In the genomic region with DNA sequence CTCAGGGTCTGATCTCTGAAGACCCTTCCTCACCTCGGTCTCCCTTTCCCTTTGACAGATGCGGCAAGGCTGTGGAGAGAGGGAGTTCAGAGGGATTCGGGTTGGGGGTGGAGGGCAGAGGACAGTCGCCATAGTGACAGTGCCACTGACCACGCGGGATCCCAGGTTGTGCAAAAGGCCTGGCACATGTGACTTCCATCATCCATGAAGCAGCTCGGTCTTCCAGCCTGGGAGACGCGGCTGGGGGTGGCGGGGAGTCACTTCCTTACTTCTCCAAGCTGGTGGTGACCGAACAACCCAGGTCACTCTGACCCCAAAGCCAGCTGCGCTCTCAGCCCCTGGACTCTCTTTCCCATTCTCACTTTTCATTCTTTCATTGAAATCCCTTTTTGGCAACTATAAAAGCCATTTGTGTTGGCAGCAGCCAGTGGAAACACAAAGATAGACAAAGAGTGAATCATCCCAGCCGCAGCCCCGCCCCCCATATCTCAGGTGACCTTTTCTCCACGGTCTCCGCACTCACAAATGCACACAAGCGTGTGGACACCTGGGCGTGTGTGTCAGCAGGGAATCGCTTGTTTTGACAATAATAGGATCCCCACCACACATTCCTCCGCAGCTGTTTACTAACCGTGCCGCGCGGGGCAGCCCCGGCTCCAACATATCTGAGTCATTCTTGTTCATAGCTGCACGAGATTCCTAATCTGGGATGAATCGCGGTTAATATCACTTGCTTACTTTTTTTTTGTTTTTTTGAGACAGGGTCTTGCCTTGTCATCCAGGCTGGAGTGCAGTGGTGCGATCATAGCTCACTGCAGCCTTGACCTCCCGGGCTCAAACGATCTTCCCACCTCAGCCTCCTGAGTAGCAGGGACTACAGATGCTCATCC, we compare ENCODE assay signal across 2 cellular contexts.
TF ChIP-seq lines count a peak whose summit lies in the region.

No MANE protein-coding gene starts in this region.

TF ChIP-seq in K562, 482 proteins besides CTCF, POLR2A, EP300 and RAD21 (continued from another document and continues in another):
- TF ChIP-seq RCOR1 (IDR thresholded peaks at IDR 0.05; ENCODE audit: borderline replicate concordance in 1 of 2, low read depth in 2 of 2, low read length in 2 of 2), result 0 out of 4 replicates have a peak, but pooled peaks of 1 of the 2 experiments have one; percentile 46
- peak; percentile 74 for TF ChIP-seq SMARCA5 (IDR thresholded peaks at IDR 0.05)
- 0 out of 2 replicates have a peak, but pooled peaks have one; percentile 44 for TF ChIP-seq ZNF197 (CRISPR knock-in tag; IDR thresholded peaks at IDR 0.05; ENCODE audit: low read depth)
- no peak for TF ChIP-seq TAL1 (IDR thresholded peaks at IDR 0.05)
- TF ChIP-seq, protein P1, sequence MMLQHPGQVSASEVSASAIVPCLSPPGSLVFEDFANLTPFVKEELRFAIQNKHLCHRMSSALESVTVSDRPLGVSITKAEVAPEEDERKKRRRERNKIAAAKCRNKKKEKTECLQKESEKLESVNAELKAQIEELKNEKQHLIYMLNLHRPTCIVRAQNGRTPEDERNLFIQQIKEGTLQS (IDR thresholded peaks at IDR 0.05), result peak; percentile 94
- TF ChIP-seq, protein P1 (CRISPR knock-in tag; conservative IDR thresholded peaks at IDR 0.05), result peak; percentile 57; the same call in 1 of the 2 replicates
- TF ChIP-seq, protein P2, sequence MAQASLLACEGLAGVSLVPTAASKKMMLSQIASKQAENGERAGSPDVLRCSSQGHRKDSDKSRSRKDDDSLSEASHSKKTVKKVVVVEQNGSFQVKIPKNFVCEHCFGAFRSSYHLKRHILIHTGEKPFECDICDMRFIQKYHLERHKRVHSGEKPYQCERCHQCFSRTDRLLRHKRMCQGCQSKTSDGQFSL (CRISPR knock-in tag; IDR thresholded peaks at IDR 0.05), result peak; percentile 24; the same call in 1 of the 2 replicates
- TF ChIP-seq, protein P2 (tag; IDR thresholded peaks at IDR 0.05), result no peak
- TF ChIP-seq, protein P3, sequence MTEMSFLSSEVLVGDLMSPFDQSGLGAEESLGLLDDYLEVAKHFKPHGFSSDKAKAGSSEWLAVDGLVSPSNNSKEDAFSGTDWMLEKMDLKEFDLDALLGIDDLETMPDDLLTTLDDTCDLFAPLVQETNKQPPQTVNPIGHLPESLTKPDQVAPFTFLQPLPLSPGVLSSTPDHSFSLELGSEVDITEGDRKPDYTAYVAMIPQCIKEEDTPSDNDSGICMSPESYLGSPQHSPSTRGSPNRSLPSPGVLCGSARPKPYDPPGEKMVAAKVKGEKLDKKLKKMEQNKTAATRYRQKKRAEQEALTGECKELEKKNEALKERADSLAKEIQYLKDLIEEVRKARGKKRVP (CRISPR knock-in tag; IDR thresholded peaks at IDR 0.05), result 0 out of 2 replicates have a peak, but pooled peaks have one; percentile 32
- TF ChIP-seq GTF2A2 (tag; IDR thresholded peaks at IDR 0.05), result no peak
- peak; percentile 94 for TF ChIP-seq JUND (IDR thresholded peaks at IDR 0.05; ENCODE audit: borderline replicate concordance, low read depth, low read length)
- TF ChIP-seq JUND (tag; IDR thresholded peaks at IDR 0.05; ENCODE audit: borderline replicate concordance, low read depth, low read length), result peak; percentile 90; the same call in 2 of the 3 replicates
- TF ChIP-seq ZNF24 (IDR thresholded peaks at IDR 0.05), result 0 out of 2 replicates have a peak, but pooled peaks have one; percentile 45
- TF ChIP-seq ZNF184 (CRISPR knock-in tag; IDR thresholded peaks at IDR 0.05), result no peak
- TF ChIP-seq CBFB (CRISPR knock-in tag; IDR thresholded peaks at IDR 0.05), result peak; percentile 1; the same call in 1 of the 2 replicates
- peak; percentile 38 for TF ChIP-seq FOS (IDR thresholded peaks at IDR 0.05; ENCODE audit: extremely low read depth, insufficient read length)
- TF ChIP-seq TEAD1 (CRISPR knock-in tag; IDR thresholded peaks at IDR 0.05), result peak in 1 of 2 experiments; percentile 46; a peak in 1 of 4 replicates
- TF ChIP-seq, protein P4, sequence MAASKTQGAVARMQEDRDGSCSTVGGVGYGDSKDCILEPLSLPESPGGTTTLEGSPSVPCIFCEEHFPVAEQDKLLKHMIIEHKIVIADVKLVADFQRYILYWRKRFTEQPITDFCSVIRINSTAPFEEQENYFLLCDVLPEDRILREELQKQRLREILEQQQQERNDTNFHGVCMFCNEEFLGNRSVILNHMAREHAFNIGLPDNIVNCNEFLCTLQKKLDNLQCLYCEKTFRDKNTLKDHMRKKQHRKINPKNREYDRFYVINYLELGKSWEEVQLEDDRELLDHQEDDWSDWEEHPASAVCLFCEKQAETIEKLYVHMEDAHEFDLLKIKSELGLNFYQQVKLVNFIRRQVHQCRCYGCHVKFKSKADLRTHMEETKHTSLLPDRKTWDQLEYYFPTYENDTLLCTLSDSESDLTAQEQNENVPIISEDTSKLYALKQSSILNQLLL (CRISPR knock-in tag; IDR thresholded peaks at IDR 0.05; ENCODE audit: borderline replicate concordance), result no peak
- peak in 1 of 3 experiments; percentile 19 for TF ChIP-seq YY1 (IDR thresholded peaks at IDR 0.05; ENCODE audit: borderline replicate concordance in 1 of 3, control insufficient read depth in 1 of 3, extremely low read depth in 1 of 3, insufficient read depth in 3 of 3, insufficient read length in 1 of 3, insufficient replicate concordance in 2 of 3, low read depth in 1 of 3, low read length in 2 of 3)
- TF ChIP-seq ZFX (CRISPR knock-in tag; IDR thresholded peaks at IDR 0.05), result peak; percentile 55
- peak; percentile 35; the same call in 1 of the 2 replicates for TF ChIP-seq RAD51 (IDR thresholded peaks at IDR 0.05; ENCODE audit: borderline replicate concordance, low read depth)
- TF ChIP-seq, protein P5, sequence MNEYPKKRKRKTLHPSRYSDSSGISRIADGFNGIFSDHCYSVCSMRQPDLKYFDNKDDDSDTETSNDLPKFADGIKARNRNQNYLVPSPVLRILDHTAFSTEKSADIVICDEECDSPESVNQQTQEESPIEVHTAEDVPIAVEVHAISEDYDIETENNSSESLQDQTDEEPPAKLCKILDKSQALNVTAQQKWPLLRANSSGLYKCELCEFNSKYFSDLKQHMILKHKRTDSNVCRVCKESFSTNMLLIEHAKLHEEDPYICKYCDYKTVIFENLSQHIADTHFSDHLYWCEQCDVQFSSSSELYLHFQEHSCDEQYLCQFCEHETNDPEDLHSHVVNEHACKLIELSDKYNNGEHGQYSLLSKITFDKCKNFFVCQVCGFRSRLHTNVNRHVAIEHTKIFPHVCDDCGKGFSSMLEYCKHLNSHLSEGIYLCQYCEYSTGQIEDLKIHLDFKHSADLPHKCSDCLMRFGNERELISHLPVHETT (CRISPR knock-in tag; conservative IDR thresholded peaks at IDR 0.05 in 1 of 2, IDR thresholded peaks at IDR 0.05 in 1 of 2), result peak in 1 of 2 experiments; percentile 13; a peak in 1 of 4 replicates
- TF ChIP-seq SOX6 (IDR thresholded peaks at IDR 0.05), result peak; percentile 97
- TF ChIP-seq ZNF165 (CRISPR knock-in tag; IDR thresholded peaks at IDR 0.05; ENCODE audit: borderline replicate concordance), result no peak

TF ChIP-seq in HepG2, 621 proteins besides CTCF, POLR2A, EP300 and RAD21 (continued from another document and continues in another):
- TF ChIP-seq, protein P6, sequence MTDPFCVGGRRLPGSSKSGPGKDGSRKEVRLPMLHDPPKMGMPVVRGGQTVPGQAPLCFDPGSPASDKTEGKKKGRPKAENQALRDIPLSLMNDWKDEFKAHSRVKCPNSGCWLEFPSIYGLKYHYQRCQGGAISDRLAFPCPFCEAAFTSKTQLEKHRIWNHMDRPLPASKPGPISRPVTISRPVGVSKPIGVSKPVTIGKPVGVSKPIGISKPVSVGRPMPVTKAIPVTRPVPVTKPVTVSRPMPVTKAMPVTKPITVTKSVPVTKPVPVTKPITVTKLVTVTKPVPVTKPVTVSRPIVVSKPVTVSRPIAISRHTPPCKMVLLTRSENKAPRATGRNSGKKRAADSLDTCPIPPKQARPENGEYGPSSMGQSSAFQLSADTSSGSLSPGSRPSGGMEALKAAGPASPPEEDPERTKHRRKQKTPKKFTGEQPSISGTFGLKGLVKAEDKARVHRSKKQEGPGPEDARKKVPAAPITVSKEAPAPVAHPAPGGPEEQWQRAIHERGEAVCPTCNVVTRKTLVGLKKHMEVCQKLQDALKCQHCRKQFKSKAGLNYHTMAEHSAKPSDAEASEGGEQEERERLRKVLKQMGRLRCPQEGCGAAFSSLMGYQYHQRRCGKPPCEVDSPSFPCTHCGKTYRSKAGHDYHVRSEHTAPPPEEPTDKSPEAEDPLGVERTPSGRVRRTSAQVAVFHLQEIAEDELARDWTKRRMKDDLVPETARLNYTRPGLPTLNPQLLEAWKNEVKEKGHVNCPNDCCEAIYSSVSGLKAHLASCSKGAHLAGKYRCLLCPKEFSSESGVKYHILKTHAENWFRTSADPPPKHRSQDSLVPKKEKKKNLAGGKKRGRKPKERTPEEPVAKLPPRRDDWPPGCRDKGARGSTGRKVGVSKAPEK (CRISPR knock-in tag; IDR thresholded peaks at IDR 0.05; ENCODE audit: borderline replicate concordance), result no peak
- TF ChIP-seq, protein P1 (CRISPR knock-in tag; IDR thresholded peaks at IDR 0.05), result 0 out of 2 replicates have a peak, but pooled peaks have one; percentile 23
- TF ChIP-seq, protein P7, sequence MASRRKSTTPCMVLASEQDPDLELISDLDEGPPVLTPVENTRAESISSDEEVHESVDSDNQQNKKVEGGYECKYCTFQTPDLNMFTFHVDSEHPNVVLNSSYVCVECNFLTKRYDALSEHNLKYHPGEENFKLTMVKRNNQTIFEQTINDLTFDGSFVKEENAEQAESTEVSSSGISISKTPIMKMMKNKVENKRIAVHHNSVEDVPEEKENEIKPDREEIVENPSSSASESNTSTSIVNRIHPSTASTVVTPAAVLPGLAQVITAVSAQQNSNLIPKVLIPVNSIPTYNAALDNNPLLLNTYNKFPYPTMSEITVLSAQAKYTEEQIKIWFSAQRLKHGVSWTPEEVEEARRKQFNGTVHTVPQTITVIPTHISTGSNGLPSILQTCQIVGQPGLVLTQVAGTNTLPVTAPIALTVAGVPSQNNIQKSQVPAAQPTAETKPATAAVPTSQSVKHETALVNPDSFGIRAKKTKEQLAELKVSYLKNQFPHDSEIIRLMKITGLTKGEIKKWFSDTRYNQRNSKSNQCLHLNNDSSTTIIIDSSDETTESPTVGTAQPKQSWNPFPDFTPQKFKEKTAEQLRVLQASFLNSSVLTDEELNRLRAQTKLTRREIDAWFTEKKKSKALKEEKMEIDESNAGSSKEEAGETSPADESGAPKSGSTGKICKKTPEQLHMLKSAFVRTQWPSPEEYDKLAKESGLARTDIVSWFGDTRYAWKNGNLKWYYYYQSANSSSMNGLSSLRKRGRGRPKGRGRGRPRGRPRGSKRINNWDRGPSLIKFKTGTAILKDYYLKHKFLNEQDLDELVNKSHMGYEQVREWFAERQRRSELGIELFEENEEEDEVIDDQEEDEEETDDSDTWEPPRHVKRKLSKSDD (CRISPR knock-in tag; IDR thresholded peaks at IDR 0.05; ENCODE audit: low read depth), result no peak
- TF ChIP-seq, protein P8, sequence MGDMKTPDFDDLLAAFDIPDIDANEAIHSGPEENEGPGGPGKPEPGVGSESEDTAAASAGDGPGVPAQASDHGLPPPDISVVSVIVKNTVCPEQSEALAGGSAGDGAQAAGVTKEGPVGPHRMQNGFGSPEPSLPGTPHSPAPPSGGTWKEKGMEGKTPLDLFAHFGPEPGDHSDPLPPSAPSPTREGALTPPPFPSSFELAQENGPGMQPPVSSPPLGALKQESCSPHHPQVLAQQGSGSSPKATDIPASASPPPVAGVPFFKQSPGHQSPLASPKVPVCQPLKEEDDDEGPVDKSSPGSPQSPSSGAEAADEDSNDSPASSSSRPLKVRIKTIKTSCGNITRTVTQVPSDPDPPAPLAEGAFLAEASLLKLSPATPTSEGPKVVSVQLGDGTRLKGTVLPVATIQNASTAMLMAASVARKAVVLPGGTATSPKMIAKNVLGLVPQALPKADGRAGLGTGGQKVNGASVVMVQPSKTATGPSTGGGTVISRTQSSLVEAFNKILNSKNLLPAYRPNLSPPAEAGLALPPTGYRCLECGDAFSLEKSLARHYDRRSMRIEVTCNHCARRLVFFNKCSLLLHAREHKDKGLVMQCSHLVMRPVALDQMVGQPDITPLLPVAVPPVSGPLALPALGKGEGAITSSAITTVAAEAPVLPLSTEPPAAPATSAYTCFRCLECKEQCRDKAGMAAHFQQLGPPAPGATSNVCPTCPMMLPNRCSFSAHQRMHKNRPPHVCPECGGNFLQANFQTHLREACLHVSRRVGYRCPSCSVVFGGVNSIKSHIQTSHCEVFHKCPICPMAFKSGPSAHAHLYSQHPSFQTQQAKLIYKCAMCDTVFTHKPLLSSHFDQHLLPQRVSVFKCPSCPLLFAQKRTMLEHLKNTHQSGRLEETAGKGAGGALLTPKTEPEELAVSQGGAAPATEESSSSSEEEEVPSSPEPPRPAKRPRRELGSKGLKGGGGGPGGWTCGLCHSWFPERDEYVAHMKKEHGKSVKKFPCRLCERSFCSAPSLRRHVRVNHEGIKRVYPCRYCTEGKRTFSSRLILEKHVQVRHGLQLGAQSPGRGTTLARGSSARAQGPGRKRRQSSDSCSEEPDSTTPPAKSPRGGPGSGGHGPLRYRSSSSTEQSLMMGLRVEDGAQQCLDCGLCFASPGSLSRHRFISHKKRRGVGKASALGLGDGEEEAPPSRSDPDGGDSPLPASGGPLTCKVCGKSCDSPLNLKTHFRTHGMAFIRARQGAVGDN (CRISPR knock-in tag; IDR thresholded peaks at IDR 0.05), result peak; percentile 81
- TF ChIP-seq MTA3 (CRISPR knock-in tag; IDR thresholded peaks at IDR 0.05) (no peak), ZNF841 (CRISPR knock-in tag; IDR thresholded peaks at IDR 0.05; ENCODE audit: borderline replicate concordance) (no peak), MBD4 (IDR thresholded peaks at IDR 0.05; ENCODE audit: borderline replicate concordance, low read length) (no peak), PITX1 (CRISPR knock-in tag; IDR thresholded peaks at IDR 0.05) (no peak), BHLHE40 (IDR thresholded peaks at IDR 0.05; ENCODE audit: low read length) (peak; percentile 90), ONECUT2 (CRISPR knock-in tag; IDR thresholded peaks at IDR 0.05) (no peak), RFX1 (IDR thresholded peaks at IDR 0.05) (peak; percentile 4; the same call in 1 of the 2 replicates), STAT5B (CRISPR knock-in tag; IDR thresholded peaks at IDR 0.05) (no peak), FOXK1 (CRISPR knock-in tag; IDR thresholded peaks at IDR 0.05; ENCODE audit: borderline replicate concordance, low read depth) (peak; percentile 72; the same call in 1 of the 2 replicates), MYC (CRISPR knock-in tag; IDR thresholded peaks at IDR 0.05; ENCODE audit: borderline replicate concordance) (no peak)
- TF ChIP-seq, protein P9, sequence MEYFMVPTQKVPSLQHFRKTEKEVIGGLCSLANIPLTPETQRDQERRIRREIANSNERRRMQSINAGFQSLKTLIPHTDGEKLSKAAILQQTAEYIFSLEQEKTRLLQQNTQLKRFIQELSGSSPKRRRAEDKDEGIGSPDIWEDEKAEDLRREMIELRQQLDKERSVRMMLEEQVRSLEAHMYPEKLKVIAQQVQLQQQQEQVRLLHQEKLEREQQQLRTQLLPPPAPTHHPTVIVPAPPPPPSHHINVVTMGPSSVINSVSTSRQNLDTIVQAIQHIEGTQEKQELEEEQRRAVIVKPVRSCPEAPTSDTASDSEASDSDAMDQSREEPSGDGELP (IDR thresholded peaks at IDR 0.05; ENCODE audit: borderline replicate concordance, low read depth), result peak; percentile 66; the same call in 1 of the 2 replicates
